In the genomic region with DNA sequence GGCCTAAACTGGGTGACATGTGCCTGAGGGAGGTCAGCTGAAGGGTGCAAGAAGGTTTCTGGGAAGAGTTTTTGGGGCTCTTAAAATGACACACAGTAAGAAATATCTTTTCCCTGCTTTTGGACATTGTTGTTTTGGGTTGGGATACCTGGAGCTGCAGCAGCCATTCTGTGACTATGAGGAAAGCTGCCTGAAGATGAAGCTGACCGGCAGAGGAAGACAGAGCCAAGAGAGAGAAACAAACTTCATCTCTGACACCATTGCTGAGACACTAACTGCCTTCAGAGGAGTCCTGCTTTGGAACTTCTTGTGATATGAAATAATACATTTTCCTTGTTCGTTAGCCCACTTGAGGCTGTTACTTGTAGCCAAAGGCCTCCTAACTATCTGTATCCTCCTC, we compare ENCODE assay signal across 1 cellular context.
TF ChIP-seq lines count a peak whose summit lies in the region.

No MANE protein-coding gene starts in this region.

TF ChIP-seq in K562, 482 proteins besides CTCF, POLR2A, EP300 and RAD21:
- peak; percentile 90 for TF ChIP-seq RBM25 (IDR thresholded peaks at IDR 0.05; ENCODE audit: low read depth, low read length, severe bottlenecking)
- TF ChIP-seq BCOR (IDR thresholded peaks at IDR 0.05), result 0 out of 2 replicates have a peak, but pooled peaks have one; percentile 30
- no peak for TF ChIP-seq ZNF561 (CRISPR knock-in tag; conservative IDR thresholded peaks at IDR 0.05)
